8 cellular contexts compared by ENCODE assay signal in genomic region chr13:104571161-104571889, GRCh38.
DNase-seq lines count a peak whose midpoint lies in the region; FAIRE-seq and TF ChIP-seq lines count a peak whose summit lies in the region.

No MANE protein-coding gene starts in this region.

- TF ChIP-seq CTCF in HFF-Myc (IDR thresholded peaks at IDR 0.05; ENCODE audit: low read depth, low read length, missing control alignments) (peak; percentile 14), PC-9 (conservative IDR thresholded peaks at IDR 0.05) (peak; percentile 78), mesothelial cell of epicardium (IDR thresholded peaks at IDR 0.05; ENCODE audit: unreplicated experiment) (peak; percentile 68)

- intact Hi-C loops in PC-9 (cut with micrococcal nuclease; ENCODE audit: unreplicated experiment): loop anchor here (1.0 to 10.0 kb wide), 7 partner anchors 193 to 1962 kb away; no protein-coding TSS in a partner anchor

- no peaks in the 10 kb centered on the region for H3K9me3 ChIP-seq in PC-9 (ENCODE audit: insufficient read depth, low read depth)

- no TSS peak for BruUV-seq in PC-9 (replicated peaks; lab: Mats Ljungman, UMichigan)

- peak overlapping the region; percentile 30; the same call in 1 of the 2 replicates for H2AFZ ChIP-seq in PC-9

- H3F3A ChIP-seq in PC-9 (ENCODE audit: insufficient read depth, low read depth): peaks cover 5% of the 10 kb centered on the region; the same call in 1 of the 2 replicates

- POLR2A ChIA-PET in PC-9 (lab: Charles Lee; ENCODE audit: unreplicated experiment): interaction anchor here (0.6 kb wide), 2 partner anchors 296 to 753 kb away, joined by 3 to 6 read pairs; no protein-coding TSS in a partner anchor

- H3K4me1 ChIP-seq in PC-9 (replicated peaks; ENCODE audit: insufficient read depth): peaks cover 7% of the 10 kb centered on the region; the same call in 1 of the 2 replicates

- no peaks in the 10 kb centered on the region for H3K79me2 ChIP-seq in PC-9 (ENCODE audit: low read depth)

- peak overlapping the region; percentile 39 for H3K4me3 Mint-ChIP-seq in mesothelial cell of epicardium

- H3K27ac ChIP-seq in PC-9: no peak overlapping the region

- DNase-seq in AG20443 (ENCODE audit: low spot score) (peak; percentile 68), HFF-Myc (ENCODE audit: extremely low read depth, low read depth) (no peak), PC-9 (peak; percentile 72 to 75), epidermal melanocyte (ENCODE audit: insufficient read length, low spot score) (peak; percentile 76), mesothelial cell of epicardium (ENCODE audit: low spot score in 2 of 2, unreplicated experiment in 2 of 2) (peak; percentile 35 to 75), NCI-H2029 treated with DMSO at 0.1 percent for 48 hours (lab: John Stamatoyannopoulos, UW) (no peak), NCI-H187 treated with DMSO at 0.1 percent for 48 hours (lab: John Stamatoyannopoulos, UW) (no peak), GM19239 (ENCODE audit: insufficient read length, low spot score) (no peak)

- peaks cover 4% of the 10 kb centered on the region for H3K9me3 Mint-ChIP-seq in mesothelial cell of epicardium

- H3K9me2 ChIP-seq in PC-9 (ENCODE audit: insufficient read depth): no peaks in the 10 kb centered on the region

- H4K20me1 ChIP-seq in PC-9 (ENCODE audit: insufficient read depth): no peaks in the 10 kb centered on the region

- no peak overlapping the region for H3K4me3 ChIP-seq in HFF-Myc (replicated peaks; ENCODE audit: low read depth, low read length)
- peak overlapping the region; percentile 26; the same call in 1 of the 2 replicates for H3K4me3 ChIP-seq in PC-9

- H3K27me3 ChIP-seq in PC-9 (ENCODE audit: insufficient read depth, low read depth): no peaks in the 10 kb centered on the region

- peaks cover 26% of the 10 kb centered on the region for H3K4me1 Mint-ChIP-seq in mesothelial cell of epicardium

- H3K4me2 ChIP-seq in PC-9: peak overlapping the region; percentile 59

- H3K27ac Mint-ChIP-seq in mesothelial cell of epicardium: peak overlapping the region; percentile 87

- FAIRE-seq in GM19239 (lab: Jason Lieb, UNC): no peak

- CTCF ChIA-PET in PC-9 (lab: Charles Lee): interaction anchor here (0.5 to 1.3 kb wide), 10 partner anchors 14 to 1965 kb away, joined by 3 to 5 read pairs (median 3); no protein-coding TSS in a partner anchor

- H3K36me3 Mint-ChIP-seq in mesothelial cell of epicardium: peaks cover 5% of the 10 kb centered on the region

- no peaks in the 10 kb centered on the region for H3K36me3 ChIP-seq in PC-9 (ENCODE audit: low read depth)

- H3K27me3 Mint-ChIP-seq in mesothelial cell of epicardium (ENCODE audit: low read depth): no peaks in the 10 kb centered on the region

Comparison
In these comparisons a context has a peak if more than half of its experiments do, and no peak if none do; other contexts are left out.
1. DNase-seq: peak in AG20443 (single experiment), PC-9 (2 of 2), epidermal melanocyte (single experiment) and mesothelial cell of epicardium (2 of 2); none in HFF-Myc (single experiment), NCI-H2029 treated with DMSO at 0.1 percent for 48 hours (single experiment), NCI-H187 treated with DMSO at 0.1 percent for 48 hours (single experiment) and GM19239 (single experiment).
2. CTCF ChIP-seq: peak in every context shown above with its lines; median percentile 78 in PC-9; 68 in mesothelial cell of epicardium; 14 in HFF-Myc.